1 cellular context compared by ENCODE assay signal in genomic region chr2:217069263-217070042, GRCh38.
TF ChIP-seq lines count a peak whose summit lies in the region.

No MANE protein-coding gene starts in this region.

TF ChIP-seq in HEK293, 187 proteins besides CTCF, POLR2A, EP300 and RAD21 (continued from another document):
- TF ChIP-seq ZNF10 (tag by site-specific recombination; IDR thresholded peaks at IDR 0.05): 0 out of 2 replicates have a peak, but pooled peaks have one; percentile 58
- peak; percentile 74 for TF ChIP-seq ZBTB21 (tag by site-specific recombination; IDR thresholded peaks at IDR 0.05)
- TF ChIP-seq ZNF514 (tag by site-specific recombination; IDR thresholded peaks at IDR 0.05): no peak
- TF ChIP-seq ZNF785 (tag by site-specific recombination; IDR thresholded peaks at IDR 0.05): peak; percentile 27; the same call in 1 of the 2 replicates
- TF ChIP-seq ZNF211 (tag by site-specific recombination; IDR thresholded peaks at IDR 0.05; ENCODE audit: low read depth): peak; percentile 98
